Comparison of ENCODE assay signal across 20 cellular contexts in the genomic region with DNA sequence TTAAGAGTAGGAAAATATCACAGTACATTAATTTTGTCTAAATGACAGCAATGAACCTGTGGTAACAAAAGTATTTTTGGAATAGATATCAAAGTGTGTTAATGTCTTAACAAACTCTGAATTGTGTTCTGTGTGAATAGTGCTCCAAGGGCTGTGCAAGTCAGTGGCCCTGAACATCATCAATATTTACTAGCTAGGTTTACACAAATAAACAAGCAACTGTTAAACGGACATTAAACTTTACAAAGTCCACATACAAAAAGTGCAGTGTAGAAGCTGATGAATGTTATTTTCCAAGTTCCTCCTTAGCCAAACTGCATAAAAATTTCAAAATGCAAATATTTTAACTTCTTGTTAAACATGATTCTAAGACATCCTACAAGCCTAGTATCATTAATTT. TPM values are rescaled to one million over a fixed set of nuclear protein-coding genes. Genes with fewer than 3 reads are reported as not detected.
DNase-seq lines count a peak whose midpoint lies in the region; ATAC-seq, FAIRE-seq and TF ChIP-seq lines count a peak whose summit lies in the region.
"Had no signal": no experiment of that assay in that cellular context is flagged by ENCODE, and none has a peak within 500 bp of the region (broad histone marks: within the 10 kb centered on the region; RNA-seq: fewer than 3 reads in every experiment).

No MANE protein-coding gene starts in this region.

- no peak overlapping the region for H3K27ac ChIP-seq in CD4-positive, CD25-positive, alpha-beta regulatory T cell (ENCODE audit: insufficient read depth, low read length, poor library complexity, severe bottlenecking)
- H3K27ac ChIP-seq in HepG2 (ENCODE audit: extremely low read length, insufficient read depth, low read length) (no peak overlapping the region), smooth muscle cell (ENCODE audit: low read depth) (peak overlapping the region; percentile 9)
- H3K27ac ChIP-seq: C4-2B, Peyer's patch had no signal

- H3K9me3 ChIP-seq in CD4-positive, CD25-positive, alpha-beta regulatory T cell (ENCODE audit: control insufficient read depth in 2 of 2, low read length in 2 of 2) = no peaks in the 10 kb centered on the region
- H3K9me3 ChIP-seq in HepG2 (ENCODE audit: low read length) (no peaks in the 10 kb centered on the region), smooth muscle cell (replicated peaks; ENCODE audit: low read depth) (no peaks in the 10 kb centered on the region)
- H3K9me3 ChIP-seq: MG63, Peyer's patch had no signal

- CTCF ChIA-PET in HepG2 (lab: Yijun Ruan, JAX; ENCODE audit: low intra/inter-chr PET ratio, low total read pairs) = no interaction called here

- H3K4me1 ChIP-seq in CD4-positive, CD25-positive, alpha-beta regulatory T cell (ENCODE audit: control insufficient read depth, insufficient read depth, low read length, poor library complexity, severe bottlenecking) = peaks cover 25% of the 10 kb centered on the region
- H3K4me1 ChIP-seq in HepG2 (ENCODE audit: insufficient read depth, low read length) (peaks cover 38% of the 10 kb centered on the region), smooth muscle cell (ENCODE audit: low read depth) (peaks cover 8% of the 10 kb centered on the region)

- BruUV-seq in HepG2 (replicated peaks; lab: Mats Ljungman, UMichigan) = no TSS peak

- peaks cover 29% of the 10 kb centered on the region for H3K79me2 ChIP-seq in HepG2 (ENCODE audit: insufficient read depth, low read length)
- peaks cover 29% of the 10 kb centered on the region for H3K79me2 ChIP-seq in smooth muscle cell (ENCODE audit: low read depth)

- 19% methylated on average over 1 of the region's 1 CpG for WGBS in HepG2 (ENCODE audit: low lambda C conversion rate)
- 94% methylated on average over 1 of the region's 1 CpG for WGBS in smooth muscle cell (ENCODE audit: low lambda C conversion rate)

- TF ChIP-seq RAD21 in HepG2 (CRISPR knock-in tag; IDR thresholded peaks at IDR 0.05) = no peak

- in situ Hi-C loops in HepG2 (cut with HindIII; ENCODE audit: extremely low pct_ligation_motif_present, low pct_unique_long_range_greater_than_20kb) = no loop called here

- H3K4me2 ChIP-seq in HepG2 (ENCODE audit: low read depth, low read length) (no peak overlapping the region), smooth muscle cell (no peak overlapping the region)

- H3K36me3 Mint-ChIP-seq in CD4-positive, CD25-positive, alpha-beta regulatory T cell = peaks cover 15% of the 10 kb centered on the region
- peaks cover 14% of the 10 kb centered on the region for H3K36me3 Mint-ChIP-seq in activated T-cell treated with anti-CD3 and anti-CD28 coated beads, Interleukin-2, amount 50 U/mL, for 4 hours (ENCODE audit: insufficient read depth)

- no peaks in the 10 kb centered on the region for H3K27me3 ChIP-seq in CD4-positive, CD25-positive, alpha-beta regulatory T cell (ENCODE audit: control insufficient read depth, insufficient read depth, low read length)
- H3K27me3 ChIP-seq in HepG2 (ENCODE audit: control insufficient read depth in 1 of 2, insufficient read depth in 2 of 2, low read length in 2 of 2) = no peaks in the 10 kb centered on the region
- no peaks in the 10 kb centered on the region for H3K27me3 ChIP-seq in smooth muscle cell (ENCODE audit: low read depth)
- H3K27me3 ChIP-seq: MG63, Peyer's patch had no signal

- TF ChIP-seq EP300 in HepG2 (IDR thresholded peaks at IDR 0.05; ENCODE audit: low read depth in 2 of 2, low read length in 2 of 2) (no peak), HepG2 (CRISPR knock-in tag; IDR thresholded peaks at IDR 0.05; ENCODE audit: borderline replicate concordance) (no peak)

- no peaks in the 10 kb centered on the region for H3K27me3 Mint-ChIP-seq in CD4-positive, CD25-positive, alpha-beta regulatory T cell
- no peaks in the 10 kb centered on the region for H3K27me3 Mint-ChIP-seq in activated T-cell treated with anti-CD3 and anti-CD28 coated beads, Interleukin-2, amount 50 U/mL, for 4 hours (ENCODE audit: low read depth)

- peaks cover 10% of the 10 kb centered on the region for H3F3A ChIP-seq in smooth muscle cell (ENCODE audit: low read depth)

- no peak overlapping the region for H2AFZ ChIP-seq in HepG2 (ENCODE audit: low read length)
- no peak overlapping the region for H2AFZ ChIP-seq in smooth muscle cell (ENCODE audit: low read depth)

- POLR2A ChIA-PET in HepG2 (lab: Yijun Ruan, JAX) = no interaction called here

- H3K27ac Mint-ChIP-seq in CD4-positive, CD25-positive, alpha-beta regulatory T cell = no peak overlapping the region

- H4K20me1 ChIP-seq in HepG2 (ENCODE audit: insufficient read depth, low read length) (peaks cover 3% of the 10 kb centered on the region), smooth muscle cell (ENCODE audit: low read depth) (peaks cover 29% of the 10 kb centered on the region)

- ATAC-seq in CD4-positive, CD25-positive, alpha-beta regulatory T cell (ENCODE audit: low read depth in 2 of 2) = no peak
- ATAC-seq in HepG2 = no peak
- no peak for ATAC-seq in GM18498 (IDR thresholded peaks at IDR 0.05; ENCODE audit: unreplicated experiment)
- no peak for ATAC-seq in activated T-cell treated with anti-CD3 and anti-CD28 coated beads, Interleukin-2, amount 50 U/mL, for 4 hours
- ATAC-seq: K562 had no signal

- FAIRE-seq in GM18507 (lab: Jason Lieb, UNC) = peak; percentile 29
- FAIRE-seq in HepG2 (lab: Jason Lieb, UNC) = no peak
- FAIRE-seq: H54, K562 had no signal

- no peak for DNase-seq in CD4-positive, CD25-positive, alpha-beta regulatory T cell
- DNase-seq in GM18507 (ENCODE audit: extremely low spot score, insufficient read length, low read depth) (no peak), HepG2 (ENCODE audit: low spot score) (no peak), smooth muscle cell (lab: John Stamatoyannopoulos, UW; ENCODE audit: unreplicated experiment) (no peak), SW 1271 (lab: John Stamatoyannopoulos, UW) (no peak)
- DNase-seq in activated T-cell treated with anti-CD3 and anti-CD28 coated beads, Interleukin-2, amount 50 U/mL, for 4 hours = no peak
- DNase-seq: ACHN, DMS79, MG63, NCI-H1417, NCI-H1694 treated with DMSO at 0.1 percent for 48 hours, NCI-H2081 treated with DMSO at 0.1 percent for 48 hours, NCI-H2171 treated with DMSO at 0.1 percent for 48 hours, NCI-H524 treated with DMSO at 0.1 percent for 48 hours, NCI-H82, Peyer's patch had no signal

- TF ChIP-seq CTCF in HepG2 (CRISPR knock-in tag; IDR thresholded peaks at IDR 0.05) = no peak
- no peak for TF ChIP-seq CTCF in smooth muscle cell (IDR thresholded peaks at IDR 0.05; ENCODE audit: borderline replicate concordance, insufficient read depth, poor library complexity, severe bottlenecking)

- TF ChIP-seq POLR2A in HepG2 (IDR thresholded peaks at IDR 0.05; ENCODE audit: insufficient read depth in 1 of 2, low read depth in 2 of 2, low read length in 2 of 2) = no peak

- no peak overlapping the region for H3K9ac ChIP-seq in HepG2 (ENCODE audit: insufficient read depth, low read depth, low read length)
- H3K9ac ChIP-seq in smooth muscle cell (ENCODE audit: low read depth) = no peak overlapping the region

- H3K4me3 ChIP-seq in CD4-positive, CD25-positive, alpha-beta regulatory T cell (ENCODE audit: low read depth, low read length) = no peak overlapping the region
- H3K4me3 ChIP-seq in HepG2 (replicated peaks in 1 of 3; ENCODE audit: insufficient read depth in 1 of 3, low read depth in 2 of 3, low read length in 3 of 3) (no peak overlapping the region), smooth muscle cell (no peak overlapping the region)
- H3K4me3 ChIP-seq: K562, MG63, Peyer's patch had no signal

- intact Hi-C loops in HepG2 (cut with micrococcal nuclease; ENCODE audit: unreplicated experiment) = no loop called here

- no peaks in the 10 kb centered on the region for H3K9me3 Mint-ChIP-seq in CD4-positive, CD25-positive, alpha-beta regulatory T cell
- H3K9me3 Mint-ChIP-seq in activated T-cell treated with anti-CD3 and anti-CD28 coated beads, Interleukin-2, amount 50 U/mL, for 4 hours = no peaks in the 10 kb centered on the region

- peaks cover 6 to 22% (median 11%) of the 10 kb centered on the region in 4 donors for H3K4me1 Mint-ChIP-seq in CD4-positive, CD25-positive, alpha-beta regulatory T cell
- peaks cover 6% of the 10 kb centered on the region for H3K4me1 Mint-ChIP-seq in activated T-cell treated with anti-CD3 and anti-CD28 coated beads, Interleukin-2, amount 50 U/mL, for 4 hours (ENCODE audit: low read depth)

- peaks cover 30% of the 10 kb centered on the region for H3K36me3 ChIP-seq in CD4-positive, CD25-positive, alpha-beta regulatory T cell (ENCODE audit: control insufficient read depth, insufficient read depth, low read length)
- peaks cover 1 to 30% of the 10 kb centered on the region in 2 experiments; a peak in 4 of 5 replicates for H3K36me3 ChIP-seq in HepG2 (replicated peaks in 1 of 2; ENCODE audit: control insufficient read depth in 1 of 2, insufficient read depth in 2 of 2, low read length in 2 of 2)
- H3K36me3 ChIP-seq in smooth muscle cell (ENCODE audit: low read depth) = peaks cover 19% of the 10 kb centered on the region

- peak overlapping the region in 3 of 4 donors; percentile 46 to 59 (median 52) for H3K4me3 Mint-ChIP-seq in CD4-positive, CD25-positive, alpha-beta regulatory T cell
- H3K4me3 Mint-ChIP-seq in activated T-cell treated with anti-CD3 and anti-CD28 coated beads, Interleukin-2, amount 50 U/mL, for 4 hours = no peak overlapping the region

RNA-seq across cellular contexts. Expression of a gene that starts 2.1 kb away (rescaled TPM):
- 61.5 TPM for total RNA-seq in CD4-positive, CD25-positive, alpha-beta regulatory T cell
- 100 to 1,000 TPM; 119 to 174 (median 135) TPM for polyA plus RNA-seq in CD4-positive, CD25-positive, alpha-beta regulatory T cell
- total RNA-seq in HepG2 (2016; rRNA removed; fragmentation: Illumina TruSeq; extraction: Trizol) (106 and 118 TPM in 2 replicates), smooth muscle cell (60.8 and 102 TPM in 2 replicates)
- 74.1 and 118 TPM in 2 replicates for total RNA-seq in HepG2 (2016; cell fraction: cytosol; rRNA removed; fragmentation: Illumina TruSeq; extraction: Trizol; ENCODE audit: low read depth)
- 109 and 142 TPM in 2 replicates for total RNA-seq in HepG2 (2016; cell fraction: insoluble cytoplasmic fraction; rRNA removed; fragmentation: Illumina TruSeq; extraction: Trizol)
- 141 and 182 TPM in 2 replicates for total RNA-seq in HepG2 (2016; cell fraction: membrane; rRNA removed; fragmentation: Illumina TruSeq; extraction: Trizol)
- 39.0 and 52.5 TPM in 2 replicates for total RNA-seq in HepG2 (2016; cell fraction: nucleus; rRNA removed; fragmentation: Illumina TruSeq; extraction: Trizol)
- polyA plus RNA-seq in HepG2 (2011; rRNA removed) (23.3 and 24.4 TPM in 2 replicates), smooth muscle cell (253 and 261 TPM in 2 replicates)
- polyA plus RNA-seq in HepG2 (2011; cell fraction: cytosol; rRNA removed) = 24.7 and 43.0 TPM in 2 replicates
- polyA plus RNA-seq in HepG2 (2011; cell fraction: nucleus; rRNA removed) = 5.5 and 6.4 TPM in 2 replicates
- 44.4 and 55.1 TPM in 2 replicates for polyA plus RNA-seq in HepG2 (2012)
- polyA plus RNA-seq in HepG2 (2016; cell fraction: cytosol; fragmentation: Illumina TruSeq; extraction: Trizol; ENCODE audit: low read depth) = 234 and 380 TPM in 2 replicates
- polyA plus RNA-seq in HepG2 (2016; cell fraction: insoluble cytoplasmic fraction; fragmentation: Illumina TruSeq; extraction: Trizol; ENCODE audit: low read depth) = 194 and 206 TPM in 2 replicates
- 203 and 294 TPM in 2 replicates for polyA plus RNA-seq in HepG2 (2016; cell fraction: membrane; fragmentation: Illumina TruSeq; extraction: Trizol; ENCODE audit: low read depth)
- polyA plus RNA-seq in HepG2 (2016; cell fraction: nucleus; fragmentation: Illumina TruSeq; extraction: Trizol; ENCODE audit: insufficient read depth, low read depth) = 80.3 and 80.7 TPM in 2 replicates
- polyA minus RNA-seq in HepG2 (2011; rRNA and poly(A)+ RNA removed; ENCODE audit: low replicate concordance) = 2.4 and 16.3 TPM in 2 replicates
- 10.3 and 16.3 TPM in 2 replicates for polyA minus RNA-seq in HepG2 (2011; cell fraction: cytosol; rRNA and poly(A)+ RNA removed)
- 8.7 and 12.1 TPM in 2 replicates for polyA minus RNA-seq in HepG2 (2011; cell fraction: nucleus; rRNA and poly(A)+ RNA removed)
- total RNA-seq in activated T-cell treated with anti-CD3 and anti-CD28 coated beads, Interleukin-2, amount 50 U/mL, for 4 hours = 100 to 1,000 TPM; 237 to 250 (median 240) TPM

RNA-seq across cellular contexts. Expression of a gene that starts 29.8 kb away (rescaled TPM):
- total RNA-seq in CD4-positive, CD25-positive, alpha-beta regulatory T cell = 98.8 TPM
- polyA plus RNA-seq in CD4-positive, CD25-positive, alpha-beta regulatory T cell = 100 to 1,000 TPM in 1 of 4 donors, 10 to 100 TPM in 3; 88.6 to 103 (median 93.6) TPM
- total RNA-seq in HepG2 (2016; rRNA removed; fragmentation: Illumina TruSeq; extraction: Trizol) = 55.1 and 57.6 TPM in 2 replicates
- 14.7 and 15.0 TPM in 2 replicates for total RNA-seq in HepG2 (2016; cell fraction: cytosol; rRNA removed; fragmentation: Illumina TruSeq; extraction: Trizol; ENCODE audit: low read depth)
- total RNA-seq in HepG2 (2016; cell fraction: insoluble cytoplasmic fraction; rRNA removed; fragmentation: Illumina TruSeq; extraction: Trizol) = 53.0 and 56.3 TPM in 2 replicates
- 19.6 and 21.1 TPM in 2 replicates for total RNA-seq in HepG2 (2016; cell fraction: membrane; rRNA removed; fragmentation: Illumina TruSeq; extraction: Trizol)
- total RNA-seq in HepG2 (2016; cell fraction: nucleus; rRNA removed; fragmentation: Illumina TruSeq; extraction: Trizol) = 59.8 and 62.4 TPM in 2 replicates
- 11.9 and 17.4 TPM in 2 replicates for polyA plus RNA-seq in HepG2 (2011; rRNA removed)
- polyA plus RNA-seq in HepG2 (2011; cell fraction: cytosol; rRNA removed) = 15.1 and 17.3 TPM in 2 replicates
- 20.7 and 22.5 TPM in 2 replicates for polyA plus RNA-seq in HepG2 (2011; cell fraction: nucleus; rRNA removed)
- polyA plus RNA-seq in HepG2 (2012) = 24.1 and 27.1 TPM in 2 replicates
- 3.1 and 4.4 TPM in 2 replicates for polyA plus RNA-seq in HepG2 (2016; cell fraction: cytosol; fragmentation: Illumina TruSeq; extraction: Trizol; ENCODE audit: low read depth)
- polyA plus RNA-seq in HepG2 (2016; cell fraction: insoluble cytoplasmic fraction; fragmentation: Illumina TruSeq; extraction: Trizol; ENCODE audit: low read depth) = 39.2 and 39.8 TPM in 2 replicates
- 11.3 and 11.4 TPM in 2 replicates for polyA plus RNA-seq in HepG2 (2016; cell fraction: membrane; fragmentation: Illumina TruSeq; extraction: Trizol; ENCODE audit: low read depth)
- polyA plus RNA-seq in HepG2 (2016; cell fraction: nucleus; fragmentation: Illumina TruSeq; extraction: Trizol; ENCODE audit: insufficient read depth, low read depth) = 64.4 and 67.5 TPM in 2 replicates
- 5.2 and 8.2 TPM in 2 replicates for polyA minus RNA-seq in HepG2 (2011; rRNA and poly(A)+ RNA removed; ENCODE audit: low replicate concordance)
- polyA minus RNA-seq in HepG2 (2011; cell fraction: cytosol; rRNA and poly(A)+ RNA removed) = 27.3 and 28.5 TPM in 2 replicates
- polyA minus RNA-seq in HepG2 (2011; cell fraction: nucleus; rRNA and poly(A)+ RNA removed) = 69.1 and 79.8 TPM in 2 replicates
- total RNA-seq in smooth muscle cell = 104 and 130 TPM in 2 replicates
- 41.4 and 48.7 TPM in 2 replicates for polyA plus RNA-seq in smooth muscle cell
- total RNA-seq in activated T-cell treated with anti-CD3 and anti-CD28 coated beads, Interleukin-2, amount 50 U/mL, for 4 hours = 10 to 100 TPM; 55.6 to 66.3 (median 56.3) TPM

RNA-seq across cellular contexts. Expression of a gene that starts 47.8 kb away (rescaled TPM):
- total RNA-seq in CD4-positive, CD25-positive, alpha-beta regulatory T cell = not detected
- under 1 TPM in 1 of 4 donors, not detected in 3; 0.32 TPM for polyA plus RNA-seq in CD4-positive, CD25-positive, alpha-beta regulatory T cell
- total RNA-seq in HepG2 (2016; rRNA removed; fragmentation: Illumina TruSeq; extraction: Trizol) (7.7 and 9.8 TPM in 2 replicates), smooth muscle cell (not detected in 2 replicates)
- 1.5 TPM in 2 replicates for total RNA-seq in HepG2 (2016; cell fraction: cytosol; rRNA removed; fragmentation: Illumina TruSeq; extraction: Trizol; ENCODE audit: low read depth)
- total RNA-seq in HepG2 (2016; cell fraction: insoluble cytoplasmic fraction; rRNA removed; fragmentation: Illumina TruSeq; extraction: Trizol) = 8.9 and 12.0 TPM in 2 replicates
- total RNA-seq in HepG2 (2016; cell fraction: membrane; rRNA removed; fragmentation: Illumina TruSeq; extraction: Trizol) = 4.4 and 4.5 TPM in 2 replicates
- total RNA-seq in HepG2 (2016; cell fraction: nucleus; rRNA removed; fragmentation: Illumina TruSeq; extraction: Trizol) = 8.1 and 9.7 TPM in 2 replicates
- polyA plus RNA-seq in HepG2 (2011; rRNA removed) (5.8 and 6.8 TPM in 2 replicates), smooth muscle cell (not detected in 2 replicates)
- 4.2 and 5.8 TPM in 2 replicates for polyA plus RNA-seq in HepG2 (2011; cell fraction: cytosol; rRNA removed)
- polyA plus RNA-seq in HepG2 (2011; cell fraction: nucleus; rRNA removed) = 2.0 and 2.9 TPM in 2 replicates
- 2.8 and 3.2 TPM in 2 replicates for polyA plus RNA-seq in HepG2 (2012)
- polyA plus RNA-seq in HepG2 (2016; cell fraction: cytosol; fragmentation: Illumina TruSeq; extraction: Trizol; ENCODE audit: low read depth) = 0.95 and 1.4 TPM in 2 replicates
- polyA plus RNA-seq in HepG2 (2016; cell fraction: insoluble cytoplasmic fraction; fragmentation: Illumina TruSeq; extraction: Trizol; ENCODE audit: low read depth) = 6.9 and 7.1 TPM in 2 replicates
- polyA plus RNA-seq in HepG2 (2016; cell fraction: membrane; fragmentation: Illumina TruSeq; extraction: Trizol; ENCODE audit: low read depth) = 2.6 and 3.6 TPM in 2 replicates
- 10.4 and 12.2 TPM in 2 replicates for polyA plus RNA-seq in HepG2 (2016; cell fraction: nucleus; fragmentation: Illumina TruSeq; extraction: Trizol; ENCODE audit: insufficient read depth, low read depth)
- 4.5 and 7.0 TPM in 2 replicates for polyA minus RNA-seq in HepG2 (2011; rRNA and poly(A)+ RNA removed; ENCODE audit: low replicate concordance)
- polyA minus RNA-seq in HepG2 (2011; cell fraction: cytosol; rRNA and poly(A)+ RNA removed) = 3.3 and 4.0 TPM in 2 replicates
- polyA minus RNA-seq in HepG2 (2011; cell fraction: nucleus; rRNA and poly(A)+ RNA removed) = 3.1 and 6.2 TPM in 2 replicates
- under 1 TPM in 1 of 3 donors, not detected in 2; 0.28 TPM for total RNA-seq in activated T-cell treated with anti-CD3 and anti-CD28 coated beads, Interleukin-2, amount 50 U/mL, for 4 hours
